In genomic region chr19:15251749-15252397, GRCh38 we compare ENCODE assay signal across 8 cellular contexts. TPM values are rescaled to one million over a fixed set of nuclear protein-coding genes. Genes with fewer than 3 reads are reported as not detected.
DNase-seq lines count a peak whose midpoint lies in the region; ATAC-seq, FAIRE-seq and TF ChIP-seq lines count a peak whose summit lies in the region.

No MANE protein-coding gene starts in this region.

- TF ChIP-seq POLR2A in K562 (conservative IDR thresholded peaks at IDR 0.05): no peak

- H3K4me1 ChIP-seq in K562 (replicated peaks in 1 of 2; ENCODE audit: control insufficient read depth in 2 of 2, insufficient read depth in 2 of 2, low read length in 2 of 2): peaks cover 0 to 11% of the 10 kb centered on the region in 2 experiments; a peak in 1 of 5 replicates
- H3K4me1 ChIP-seq in keratinocyte (ENCODE audit: control insufficient read depth, extremely low read depth, insufficient read depth, low read length): peaks cover 24% of the 10 kb centered on the region

- peak; percentile 13 to 25 (median 23); a peak in 2 of 6 replicates for TF ChIP-seq CTCF in K562 (IDR thresholded peaks at IDR 0.05 in 2 of 3, conservative IDR thresholded peaks at IDR 0.05 in 1 of 3; ENCODE audit: insufficient read depth in 2 of 3, low read depth in 1 of 3, low read length in 3 of 3)
- peak in 2 of 3 experiments; percentile 9 to 27 for TF ChIP-seq CTCF in keratinocyte (optimal IDR thresholded peaks at IDR 0.05 in 1 of 3, IDR thresholded peaks at IDR 0.05 in 1 of 3, conservative IDR thresholded peaks at IDR 0.05 in 1 of 3; ENCODE audit: extremely low read depth in 1 of 3, insufficient read depth in 2 of 3, low read length in 3 of 3)

- H3K27me3 ChIP-seq in K562 (ENCODE audit: control insufficient read depth in 2 of 2, insufficient read depth in 2 of 2, low read length in 2 of 2): no peaks in the 10 kb centered on the region
- no peaks in the 10 kb centered on the region for H3K27me3 ChIP-seq in keratinocyte (ENCODE audit: control insufficient read depth, extremely low read depth, insufficient read depth, low read length)

- H3K9me3 ChIP-seq in K562 (replicated peaks; ENCODE audit: control insufficient read depth, insufficient read depth, low read depth, low read length) (no peaks in the 10 kb centered on the region), keratinocyte (ENCODE audit: control insufficient read depth, low read depth, low read length) (no peaks in the 10 kb centered on the region)

- no peak for TF ChIP-seq RAD21 in K562 (CRISPR knock-in tag; conservative IDR thresholded peaks at IDR 0.05 in 1 of 2, IDR thresholded peaks at IDR 0.05 in 1 of 2)

- H3K79me2 ChIP-seq in K562 (ENCODE audit: control insufficient read depth, insufficient read depth, low read length) (peaks cover 9% of the 10 kb centered on the region; the same call in 2 of the 3 replicates), keratinocyte (ENCODE audit: control insufficient read depth, insufficient read depth, low read length) (peaks cover 38% of the 10 kb centered on the region)

- H3K36me3 ChIP-seq in K562 (ENCODE audit: control insufficient read depth, insufficient read depth, low read length): peaks cover 98% of the 10 kb centered on the region; the same call in 2 of the 3 replicates
- H3K36me3 ChIP-seq in keratinocyte (ENCODE audit: control insufficient read depth in 2 of 2, extremely low read depth in 1 of 2, insufficient read depth in 2 of 2, low read length in 2 of 2): peaks cover 51 to 72% of the 10 kb centered on the region in 2 experiments

- H3K4me3 ChIP-seq in K562: no peak overlapping the region
- no peak overlapping the region for H3K4me3 ChIP-seq in keratinocyte (ENCODE audit: control insufficient read depth in 2 of 3, extremely low read depth in 1 of 3, insufficient read depth in 2 of 3, low read depth in 1 of 3, low read length in 3 of 3)

- H3K9ac ChIP-seq in K562 (ENCODE audit: insufficient read depth in 1 of 2, low read depth in 2 of 2, low read length in 2 of 2) (no peak overlapping the region; a peak in 1 of 4 replicates), keratinocyte (ENCODE audit: control insufficient read depth, extremely low read depth, insufficient read depth, low read length) (no peak overlapping the region)

- DNase-seq in HT1080 (ENCODE audit: low read depth) (peak; percentile 90), K562 (ENCODE audit: extremely low read depth in 1 of 4, low spot score in 3 of 4) (peak; percentile 33 to 68 (median 52)), keratinocyte (ENCODE audit: low read depth, low spot score) (no peak), stromal cell of bone marrow (ENCODE audit: low read depth) (peak; percentile 96), AML-193 (lab: John Stamatoyannopoulos, UW) (no peak), NCI-H146 (lab: John Stamatoyannopoulos, UW) (no peak)
- DNase-seq in activated effector memory CD4-positive, alpha-beta T cell treated with Interleukin-2 at 50 U/mL for 16 hours: no peak

- POLR2A ChIA-PET in K562 (lab: Yijun Ruan, JAX): interaction anchor here (0.6 to 1.1 kb wide), 3 partner anchors 16 to 1110 kb away, joined by 3 to 5 read pairs (median 3); no protein-coding TSS in a partner anchor

- BruUV-seq in K562 (replicated peaks; lab: Mats Ljungman, UMichigan): no TSS peak

- 74% methylated on average over 11 of the region's 14 CpGs for WGBS in K562 (ENCODE audit: insufficient coverage, low coverage, missing lambda C conversion rate)

- in situ Hi-C loops in K562 (cut with MboI): no loop called here

- H3K4me2 ChIP-seq in K562 (ENCODE audit: insufficient read depth, low read length): no peak overlapping the region
- H3K4me2 ChIP-seq in keratinocyte (ENCODE audit: control insufficient read depth, extremely low read depth, insufficient read depth, low read depth, low read length): no peak overlapping the region

- CTCF ChIA-PET in K562 (lab: Yijun Ruan, JAX; ENCODE audit: low intra/inter-chr PET ratio): interaction anchor here (0.7 kb wide), 1 partner anchor 271 kb away, joined by 4 read pairs; no protein-coding TSS in a partner anchor

- TF ChIP-seq EP300 in K562 (IDR thresholded peaks at IDR 0.05; ENCODE audit: low read length): no peak

- H2AFZ ChIP-seq in K562 (ENCODE audit: low read depth, low read length) (no peak overlapping the region), keratinocyte (ENCODE audit: control insufficient read depth, low read length) (no peak overlapping the region)

- H3K9me1 ChIP-seq in K562 (ENCODE audit: control insufficient read depth, insufficient read depth, low read length): peaks cover 5% of the 10 kb centered on the region
- H3K9me1 ChIP-seq in keratinocyte (ENCODE audit: control insufficient read depth, extremely low read depth, insufficient read depth, low read length): no peaks in the 10 kb centered on the region

- H3K27ac ChIP-seq in K562 (ENCODE audit: extremely low read depth, low read depth, low read length): no peak overlapping the region
- H3K27ac ChIP-seq in keratinocyte (ENCODE audit: control insufficient read depth, insufficient read depth, low read length): no peak overlapping the region

- FAIRE-seq in K562 (lab: Jason Lieb, UNC): peak; percentile 37
- no peak for FAIRE-seq in keratinocyte (lab: Jason Lieb, UNC)

- intact Hi-C loops in K562 (cut with micrococcal nuclease): no loop called here

- peaks cover 18% of the 10 kb centered on the region for H4K20me1 ChIP-seq in K562 (replicated peaks; ENCODE audit: control insufficient read depth, insufficient read depth, low read length)
- peaks cover 39% of the 10 kb centered on the region for H4K20me1 ChIP-seq in keratinocyte (ENCODE audit: control insufficient read depth, extremely low read depth, insufficient read depth, low read length)

- dilution Hi-C loops in keratinocyte (cut with MboI; ENCODE audit: extremely low pct_ligation_motif_present, low sequenced_read_pairs): no loop called here

- ATAC-seq in K562 (peak; percentile 86), HG03378 (IDR thresholded peaks at IDR 0.05; ENCODE audit: unreplicated experiment) (no peak)

RNA-seq across cellular contexts. Expression of gene EPHX3, which starts 19.6 kb away (rescaled TPM):
- not detected in 2 replicates for total RNA-seq in HT1080 (2014; rRNA removed; shearing (Covaris generic))
- 0.03 and 0.20 TPM in 2 replicates for polyA plus RNA-seq in HT1080 (2015; cell fraction: cytosol; rRNA removed)
- 0.87 TPM in 1 of 2 replicates, not detected in the other for polyA plus RNA-seq in HT1080 (2015; cell fraction: nucleus; rRNA removed)
- 0.39 and 1.6 TPM in 2 replicates for total RNA-seq in K562 (2011; cell fraction: chromatin; rRNA removed; ENCODE audit: low replicate concordance)
- 0.79 and 0.83 TPM in 2 replicates for total RNA-seq in K562 (2011; cell fraction: nucleolus; rRNA removed)
- 0.69 and 0.88 TPM in 2 replicates for total RNA-seq in K562 (2011; cell fraction: nucleoplasm; rRNA removed)
- total RNA-seq in K562 (2014; rRNA removed): not detected in 2 replicates
- not detected in 2 replicates for total RNA-seq in K562 (2014; rRNA removed; fragmentation: Illumina TruSeq; extraction: Trizol)
- total RNA-seq in K562 (2015; rRNA removed; fragmentation: Illumina TruSeq; extraction: Trizol): not detected in 2 replicates
- 0.20 TPM in 1 of 2 replicates, not detected in the other for total RNA-seq in K562 (2021)
- polyA plus RNA-seq in K562 (2011; rRNA removed): 0.07 TPM in 1 of 2 replicates, not detected in the other
- 0.06 and 0.12 TPM in 2 replicates for polyA plus RNA-seq in K562 (2011; cell fraction: cytosol; rRNA removed)
- polyA plus RNA-seq in K562 (2011; cell fraction: nucleus; rRNA removed): 0.21 and 0.50 TPM in 2 replicates
- not detected in 2 replicates for polyA plus RNA-seq in K562 (2012)
- not detected in 2 replicates for polyA plus RNA-seq in K562 (2014; fragmentation: Illumina TruSeq; extraction: Trizol)
- not detected for polyA plus RNA-seq in K562 (2014; fragmentation: Nextera tagmentation; extraction: Ambion mirVana)
- not detected in 2 replicates for polyA plus RNA-seq in K562 (2014; rRNA removed)
- polyA minus RNA-seq in K562 (2011; rRNA and poly(A)+ RNA removed): not detected in 2 replicates
- not detected in 2 replicates for polyA minus RNA-seq in K562 (2011; cell fraction: cytosol; rRNA and poly(A)+ RNA removed)
- polyA minus RNA-seq in K562 (2011; cell fraction: nucleus; rRNA and poly(A)+ RNA removed): not detected in 2 replicates
- 0.33 to 1.2 TPM (median 0.51 TPM) in 3 replicates for polyA plus RNA-seq in keratinocyte
- 5.2 TPM for polyA plus RNA-seq in keratinocyte (2011; ENCODE audit: low read depth)
- 0.27 and 0.40 TPM in 2 replicates for polyA plus RNA-seq in keratinocyte (2011; cell fraction: cytosol; rRNA removed)
- 1.7 and 2.1 TPM in 2 replicates for polyA plus RNA-seq in keratinocyte (2011; cell fraction: nucleus; rRNA removed)
- 0.39 and 16.9 TPM in 2 replicates for polyA plus RNA-seq in keratinocyte (2012; ENCODE audit: low replicate concordance)
- polyA minus RNA-seq in keratinocyte: 1.2 to 1.5 TPM (median 1.4 TPM) in 3 replicates
- polyA minus RNA-seq in keratinocyte (2011; cell fraction: cytosol; rRNA and poly(A)+ RNA removed): not detected
- polyA minus RNA-seq in keratinocyte (2011; cell fraction: nucleus; rRNA and poly(A)+ RNA removed): 0.93 and 1.1 TPM in 2 replicates

RNA-seq across cellular contexts. Expression of gene NOTCH3, which starts 51.1 kb away (rescaled TPM):
- total RNA-seq in HT1080 (2014; rRNA removed; shearing (Covaris generic)): 0.13 and 0.85 TPM in 2 replicates
- 1.5 and 1.8 TPM in 2 replicates for polyA plus RNA-seq in HT1080 (2015; cell fraction: cytosol; rRNA removed)
- polyA plus RNA-seq in HT1080 (2015; cell fraction: nucleus; rRNA removed): 5.7 and 7.1 TPM in 2 replicates
- total RNA-seq in K562 (2011; cell fraction: chromatin; rRNA removed; ENCODE audit: low replicate concordance): 4.3 and 8.9 TPM in 2 replicates
- total RNA-seq in K562 (2011; cell fraction: nucleolus; rRNA removed): 6.2 and 8.7 TPM in 2 replicates
- 4.3 and 5.2 TPM in 2 replicates for total RNA-seq in K562 (2011; cell fraction: nucleoplasm; rRNA removed)
- total RNA-seq in K562 (2014; rRNA removed) (0.45 and 1.1 TPM in 2 replicates), K562 (2014; rRNA removed; fragmentation: Illumina TruSeq; extraction: Trizol) (0.11 and 0.13 TPM in 2 replicates), K562 (2015; rRNA removed; fragmentation: Illumina TruSeq; extraction: Trizol) (0.18 and 0.30 TPM in 2 replicates), K562 (2021) (0.34 and 1.2 TPM in 2 replicates)
- polyA plus RNA-seq in K562 (2011; rRNA removed) (0.22 and 0.28 TPM in 2 replicates), K562 (2014; fragmentation: Illumina TruSeq; extraction: Trizol) (0.08 and 0.12 TPM in 2 replicates), K562 (2014; fragmentation: Nextera tagmentation; extraction: Ambion mirVana) (under 1 TPM; under 0.01 to 0.01 TPM), K562 (2014; rRNA removed) (0.15 and 0.16 TPM in 2 replicates), keratinocyte (2.5 to 14.9 TPM (median 4.1 TPM) in 3 replicates)
- 0.09 and 0.24 TPM in 2 replicates for polyA plus RNA-seq in K562 (2011; cell fraction: cytosol; rRNA removed)
- 0.90 and 2.0 TPM in 2 replicates for polyA plus RNA-seq in K562 (2011; cell fraction: nucleus; rRNA removed)
- 0.51 and 0.65 TPM in 2 replicates for polyA plus RNA-seq in K562 (2012)
- 0.84 TPM in 1 of 2 replicates, not detected in the other for polyA minus RNA-seq in K562 (2011; rRNA and poly(A)+ RNA removed)
- polyA minus RNA-seq in K562 (2011; cell fraction: cytosol; rRNA and poly(A)+ RNA removed): 0.95 TPM in 1 of 2 replicates, not detected in the other
- 1.9 and 2.6 TPM in 2 replicates for polyA minus RNA-seq in K562 (2011; cell fraction: nucleus; rRNA and poly(A)+ RNA removed)
- 39.1 TPM for polyA plus RNA-seq in keratinocyte (2011; ENCODE audit: low read depth)
- 1.7 and 3.5 TPM in 2 replicates for polyA plus RNA-seq in keratinocyte (2011; cell fraction: cytosol; rRNA removed)
- 29.6 and 36.8 TPM in 2 replicates for polyA plus RNA-seq in keratinocyte (2011; cell fraction: nucleus; rRNA removed)
- 4.2 and 45.4 TPM in 2 replicates for polyA plus RNA-seq in keratinocyte (2012; ENCODE audit: low replicate concordance)
- 17.6 to 102 TPM (median 31.2 TPM) in 3 replicates for polyA minus RNA-seq in keratinocyte
- 58.3 TPM for polyA minus RNA-seq in keratinocyte (2011; cell fraction: cytosol; rRNA and poly(A)+ RNA removed)
- polyA minus RNA-seq in keratinocyte (2011; cell fraction: nucleus; rRNA and poly(A)+ RNA removed): 138 and 146 TPM in 2 replicates

Comparison
In these comparisons a context has a peak if more than half of its experiments do, and no peak if none do; other contexts are left out.
1. DNase-seq: peak in HT1080 (single experiment), K562 (4 of 4) and stromal cell of bone marrow (single experiment); none in keratinocyte (single experiment), AML-193 (0 of 2), NCI-H146 (single experiment) and activated effector memory CD4-positive, alpha-beta T cell treated with Interleukin-2 at 50 U/mL for 16 hours (single experiment).